27 cellular contexts compared by ENCODE assay signal in genomic region chr15:53695365-53695764, GRCh38.
"Had no signal": no experiment of that assay in that cellular context is flagged by ENCODE, and none has a peak within 500 bp of the region (broad histone marks: within the 10 kb centered on the region; RNA-seq: fewer than 3 reads in every experiment).

No MANE protein-coding gene starts in this region.

- ATAC-seq: effector memory CD8-positive, alpha-beta T cell; esophagus mucosa; gastrocnemius medialis; heart right ventricle; left cardiac atrium; left lung; left ventricle myocardium superior; lower lobe of right lung had no signal

- H3K9me3 ChIP-seq: esophagus squamous epithelium, gastrocnemius medialis, left lung, lower lobe of right lung had no signal

- H3K27ac ChIP-seq: coronary artery, dorsolateral prefrontal cortex, epithelial cell of prostate, esophagus squamous epithelium, gastrocnemius medialis, heart right ventricle, left lung, lower lobe of right lung had no signal

- H3K4me1 ChIP-seq: gastrocnemius medialis, left lung, lower lobe of right lung had no signal

- FAIRE-seq: colon, endometrium, islet of Langerhans, keratinocyte had no signal

- H3K36me3 ChIP-seq: esophagus squamous epithelium, gastrocnemius medialis, heart right ventricle, left lung, lower lobe of right lung had no signal

- H3K27me3 ChIP-seq: esophagus squamous epithelium, gastrocnemius medialis, heart right ventricle, left lung had no signal

- H3K4me3 ChIP-seq: coronary artery, dorsolateral prefrontal cortex, esophagus squamous epithelium, gastrocnemius medialis, heart right ventricle, left lung, lower lobe of right lung had no signal

- DNase-seq: dermis blood vessel endothelial cell; dorsolateral prefrontal cortex; effector CD4-positive, alpha-beta T cell; effector memory CD8-positive, alpha-beta T cell; endodermal cell; erythroblast; esophagus squamous epithelium; foreskin fibroblast; foreskin melanocyte; gastrocnemius medialis; glutamatergic neuron; head of caudate nucleus; heart right ventricle; hippocampal formation; left cardiac atrium; left lung; left ventricle myocardium superior; lower lobe of right lung; mesendoderm; midbrain had no signal
